23 cellular contexts compared by ENCODE assay signal in genomic region chr11:76391039-76391438, GRCh38. TPM values are rescaled to one million over a fixed set of nuclear protein-coding genes. Genes with fewer than 3 reads are reported as not detected.
A peak's percentile ranks its signal among the peaks of the same experiment; 100 is the strongest.
DNase-seq lines count a peak whose midpoint lies in the region; ATAC-seq and TF ChIP-seq lines count a peak whose summit lies in the region.
"Had no signal": no experiment of that assay in that cellular context is flagged by ENCODE, and none has a peak within 500 bp of the region (broad histone marks: within the 10 kb centered on the region; RNA-seq: fewer than 3 reads in every experiment).

No MANE protein-coding gene starts in this region.

- intact Hi-C loops in Calu3 (cut with micrococcal nuclease; ENCODE audit: unreplicated experiment), result no loop called here

- H3K9me3 Mint-ChIP-seq in memory B cell, result no peaks in the 10 kb centered on the region
- no peaks in the 10 kb centered on the region for H3K9me3 Mint-ChIP-seq in Calu3 (ENCODE audit: low read depth, unreplicated experiment)
- H3K9me3 Mint-ChIP-seq: activated CD4-positive, alpha-beta T cell treated with anti-CD3 and anti-CD28 coated beads, Interleukin-2, amount 10 ng/mL, durations not matched to agents 24 days and 14 days; CD8-positive, alpha-beta T cell; endodermal cell; immature natural killer cell; stimulated activated memory B cell treated with anti-CD40 and anti-IgM and Interleukin-4, amounts not matched to agents 10 μg/mL and 1 μg/mL and 100 μg/mL, for 72 hours had no signal

- H3K4me1 Mint-ChIP-seq in memory B cell (peaks cover 7% of the 10 kb centered on the region), Calu3 (ENCODE audit: low read depth, unreplicated experiment) (no peaks in the 10 kb centered on the region)
- H3K4me1 Mint-ChIP-seq: activated CD4-positive, alpha-beta T cell treated with anti-CD3 and anti-CD28 coated beads, Interleukin-2, amount 10 ng/mL, durations not matched to agents 24 days and 14 days; immature natural killer cell had no signal

- TF ChIP-seq CTCF in Calu3 (IDR thresholded peaks at IDR 0.05; ENCODE audit: unreplicated experiment), result no peak

- ATAC-seq in memory B cell (ENCODE audit: low read depth) (no peak), HG03175 (IDR thresholded peaks at IDR 0.05; ENCODE audit: unreplicated experiment) (no peak)
- ATAC-seq: CD8-positive, alpha-beta T cell; right lobe of liver; stimulated activated memory B cell treated with anti-CD40 and anti-IgM and Interleukin-4, amounts not matched to agents 10 μg/mL and 1 μg/mL and 100 μg/mL, for 72 hours had no signal

- DNase-seq in DMS153 treated with DMSO at 0.1 percent for 48 hours (lab: John Stamatoyannopoulos, UW; ENCODE audit: unreplicated experiment) (peak; percentile 29), NCI-H146 (lab: John Stamatoyannopoulos, UW) (peak; percentile 79), RPMI7951 (ENCODE audit: low read depth) (peak; percentile 8), memory B cell (ENCODE audit: low spot score in 2 of 2) (no peak), Calu3 (no peak), activated T-cell treated with anti-CD3 and anti-CD28 coated beads for 4 hours (no peak)
- no peak for DNase-seq in activated CD4-positive, alpha-beta T cell treated with anti-CD3 and anti-CD28 coated beads, Interleukin-2, amount 50 U/mL, for 4 hours
- DNase-seq: activated CD4-positive, alpha-beta T cell treated with anti-CD3 and anti-CD28 coated beads, Interleukin-2, amount 10 ng/mL, durations not matched to agents 24 days and 14 days; activated effector memory CD4-positive, alpha-beta T cell treated with anti-CD3 and anti-CD28 coated beads, Interleukin-2, amount 50 U/mL, for 16 hours; amniotic stem cell; CD8-positive, alpha-beta T cell; cerebellar nuclear complex; endodermal cell; GOT3; head of caudate nucleus; immature natural killer cell; Kasumi-1; NCI-H1436; NCI-H510A; right lobe of liver; Right ventricle myocardium superior had no signal

- CTCF ChIA-PET in Calu3 (lab: Charles Lee), result no interaction called here

- H3K4me3 Mint-ChIP-seq in memory B cell, result no peak overlapping the region
- no peak overlapping the region for H3K4me3 Mint-ChIP-seq in Calu3 (ENCODE audit: low read depth, unreplicated experiment)
- H3K4me3 Mint-ChIP-seq: activated CD4-positive, alpha-beta T cell treated with anti-CD3 and anti-CD28 coated beads, Interleukin-2, amount 10 ng/mL, durations not matched to agents 24 days and 14 days; CD8-positive, alpha-beta T cell; endodermal cell; immature natural killer cell; stimulated activated memory B cell treated with anti-CD40 and anti-IgM and Interleukin-4, amounts not matched to agents 10 μg/mL and 1 μg/mL and 100 μg/mL, for 72 hours had no signal

- no peaks in the 10 kb centered on the region for H3K27me3 Mint-ChIP-seq in memory B cell
- no peaks in the 10 kb centered on the region for H3K27me3 Mint-ChIP-seq in Calu3 (ENCODE audit: unreplicated experiment)
- H3K27me3 Mint-ChIP-seq: stimulated activated memory B cell treated with anti-CD40 and anti-IgM and Interleukin-4, amounts not matched to agents 10 μg/mL and 1 μg/mL and 100 μg/mL, for 72 hours had no signal

- H3K27ac Mint-ChIP-seq in memory B cell (peak overlapping the region; percentile 28), Calu3 (ENCODE audit: unreplicated experiment) (no peak overlapping the region)
- H3K27ac Mint-ChIP-seq: activated CD4-positive, alpha-beta T cell treated with anti-CD3 and anti-CD28 coated beads, Interleukin-2, amount 10 ng/mL, durations not matched to agents 24 days and 14 days; CD8-positive, alpha-beta T cell; endodermal cell; stimulated activated memory B cell treated with anti-CD40 and anti-IgM and Interleukin-4, amounts not matched to agents 10 μg/mL and 1 μg/mL and 100 μg/mL, for 72 hours had no signal

- BruUV-seq in Calu3 (replicated peaks; lab: Mats Ljungman, UMichigan), result no TSS peak

- H3K36me3 Mint-ChIP-seq in memory B cell (no peaks in the 10 kb centered on the region), Calu3 (ENCODE audit: insufficient read depth, unreplicated experiment) (no peaks in the 10 kb centered on the region)
- H3K36me3 Mint-ChIP-seq: stimulated activated memory B cell treated with anti-CD40 and anti-IgM and Interleukin-4, amounts not matched to agents 10 μg/mL and 1 μg/mL and 100 μg/mL, for 72 hours had no signal

RNA-seq across cellular contexts. Expression of gene GVQW3, which starts 9.9 kb away (rescaled TPM):
- total RNA-seq in RPMI7951 (2014; rRNA removed; shearing (Covaris generic)), result 2.5 and 3.6 TPM in 2 replicates
- 6.7 and 7.2 TPM in 2 replicates for total RNA-seq in Calu3 (2022)

RNA-seq across cellular contexts. Expression of gene THAP12, which starts 10.1 kb away (rescaled TPM):
- total RNA-seq in RPMI7951 (2014; rRNA removed; shearing (Covaris generic)), result 56.9 and 69.9 TPM in 2 replicates
- total RNA-seq in Calu3 (2022), result 45.9 and 49.2 TPM in 2 replicates

RNA-seq across cellular contexts. Expression of gene EMSY, which starts 53.8 kb away (rescaled TPM):
- 30.7 and 33.3 TPM in 2 replicates for total RNA-seq in RPMI7951 (2014; rRNA removed; shearing (Covaris generic))
- 27.5 and 30.0 TPM in 2 replicates for total RNA-seq in Calu3 (2022)

Comparison
In these comparisons a context has a peak if more than half of its experiments do, and no peak if none do; other contexts are left out.
1. DNase-seq: peak in DMS153 treated with DMSO at 0.1 percent for 48 hours (single experiment), NCI-H146 (single experiment) and RPMI7951 (single experiment); none in memory B cell (0 of 2), Calu3 (single experiment), activated CD4-positive, alpha-beta T cell treated with anti-CD3 and anti-CD28 coated beads, Interleukin-2, amount 50 U/mL, for 4 hours (0 of 2) and activated T-cell treated with anti-CD3 and anti-CD28 coated beads for 4 hours (single experiment).